Comparison of ENCODE assay signal across 29 cellular contexts in the genomic region with DNA sequence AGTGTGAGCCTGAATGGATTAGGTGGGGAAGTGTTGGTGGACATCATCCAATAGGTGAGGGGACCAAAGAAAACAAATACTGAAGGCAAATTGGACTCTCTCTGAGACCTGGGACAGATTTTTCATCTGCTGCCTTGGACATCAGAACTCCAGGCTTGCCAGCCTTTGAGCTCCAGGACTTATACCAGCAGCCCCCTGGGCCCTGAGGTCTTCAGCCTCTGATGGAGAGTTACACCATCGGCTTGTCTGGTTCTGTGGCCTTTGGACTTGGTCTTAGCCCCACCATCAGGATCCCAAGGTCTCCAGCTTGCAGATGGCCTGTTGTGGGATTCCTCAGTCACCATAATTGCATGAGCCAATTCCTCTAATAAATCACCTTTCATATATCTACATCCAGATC.
"Had no signal": no experiment of that assay in that cellular context is flagged by ENCODE, and none has a peak within 500 bp of the region (broad histone marks: within the 10 kb centered on the region; RNA-seq: fewer than 3 reads in every experiment).

No MANE protein-coding gene starts in this region.

- H3K27me3 ChIP-seq: colonic mucosa, gastrocnemius medialis had no signal

- H3K4me3 ChIP-seq: colonic mucosa, coronary artery, dorsolateral prefrontal cortex, esophagus muscularis mucosa, esophagus squamous epithelium, gastrocnemius medialis, gastroesophageal sphincter, heart left ventricle, heart right ventricle had no signal

- H3K9me3 ChIP-seq: colonic mucosa, esophagus muscularis mucosa, esophagus squamous epithelium, gastrocnemius medialis, gastroesophageal sphincter, heart left ventricle, heart right ventricle had no signal

- H3K4me1 ChIP-seq: colonic mucosa, esophagus muscularis mucosa, esophagus squamous epithelium, foreskin keratinocyte, gastrocnemius medialis, gastroesophageal sphincter, heart left ventricle, heart right ventricle had no signal

- H3K27ac ChIP-seq: colonic mucosa, coronary artery, dorsolateral prefrontal cortex, epithelial cell of prostate, esophagus muscularis mucosa, esophagus squamous epithelium, foreskin keratinocyte, gastrocnemius medialis, gastroesophageal sphincter, heart left ventricle, heart right ventricle had no signal

- H3K27ac Mint-ChIP-seq: dendritic cell treated with granulocyte-macrophage colony-stimulating factor and Interleukin-4, amounts not matched to agents 40 ng/mL and 50 ng/mL, for 4 days; effector memory CD8-positive, alpha-beta T cell; endodermal cell had no signal

- H3K4me3 Mint-ChIP-seq: dendritic cell treated with granulocyte-macrophage colony-stimulating factor and Interleukin-4, amounts not matched to agents 40 ng/mL and 50 ng/mL, for 4 days; effector memory CD8-positive, alpha-beta T cell; endodermal cell had no signal

- ATAC-seq: effector memory CD8-positive, alpha-beta T cell; esophagus mucosa; foreskin keratinocyte; gastrocnemius medialis; gastroesophageal sphincter; heart left ventricle; heart right ventricle had no signal

- H3K36me3 ChIP-seq: colonic mucosa, esophagus muscularis mucosa, esophagus squamous epithelium, gastrocnemius medialis, gastroesophageal sphincter, heart left ventricle, heart right ventricle had no signal

- DNase-seq: colonic mucosa; cortex of kidney; dermis blood vessel endothelial cell; dorsolateral prefrontal cortex; effector CD4-positive, alpha-beta T cell; effector CD8-positive, alpha-beta T cell; effector memory CD4-positive, alpha-beta T cell; effector memory CD8-positive, alpha-beta T cell; endodermal cell; erythroblast; esophagus squamous epithelium; foreskin fibroblast; foreskin keratinocyte; foreskin melanocyte; gastrocnemius medialis; glutamatergic neuron; head of caudate nucleus; heart left ventricle; heart right ventricle had no signal

- H3K9me3 Mint-ChIP-seq: dendritic cell treated with granulocyte-macrophage colony-stimulating factor and Interleukin-4, amounts not matched to agents 40 ng/mL and 50 ng/mL, for 4 days; effector memory CD8-positive, alpha-beta T cell; endodermal cell had no signal

- FAIRE-seq: colon, endometrium, endothelial cell of umbilical vein, frontal cortex had no signal
